ENCODE assay signal across 25 cellular contexts in the genomic region with DNA sequence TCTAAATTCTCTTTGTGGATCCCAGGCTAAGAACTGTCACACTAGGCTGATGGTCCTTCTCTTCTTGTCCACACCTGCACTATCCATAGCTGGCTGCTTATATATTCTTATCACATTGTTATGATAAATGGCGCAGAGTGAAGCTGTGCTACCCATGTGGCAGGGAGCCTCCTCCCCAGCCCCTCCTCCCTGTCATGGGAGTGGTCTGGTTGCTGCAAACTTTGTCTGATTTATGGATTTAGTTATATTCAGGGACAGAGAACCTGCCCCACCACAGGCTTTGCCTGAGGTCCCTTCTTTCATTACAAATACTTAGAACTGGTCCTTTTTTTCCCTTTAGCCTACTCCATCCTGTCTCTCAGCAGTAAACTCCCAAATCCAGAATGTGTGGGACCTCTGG. TPM values are rescaled to one million over a fixed set of nuclear protein-coding genes. Genes with fewer than 3 reads are reported as not detected.
"Had no signal": no experiment of that assay in that cellular context is flagged by ENCODE, and none has a peak within 500 bp of the region (broad histone marks: within the 10 kb centered on the region; RNA-seq: fewer than 3 reads in every experiment).

No MANE protein-coding gene starts in this region.

- H3K27ac ChIP-seq: neural progenitor cell, parathyroid adenoma, psoas muscle, spleen, testis had no signal

- H3K27me3 ChIP-seq: ascending aorta, neural progenitor cell, spleen, testis had no signal

- H3K4me1 ChIP-seq: parathyroid adenoma, psoas muscle, spleen, testis had no signal

- H3K36me3 ChIP-seq: neural progenitor cell had no signal

- H3K9me3 ChIP-seq: ascending aorta, psoas muscle, spleen, testis had no signal

- ATAC-seq: effector memory CD8-positive, alpha-beta T cell; natural killer cell; psoas muscle; right cardiac atrium; WTC11 had no signal

- DNase-seq: activated CD4-positive, alpha-beta memory T cell treated with anti-CD3 and anti-CD28 coated beads, Interleukin-2, amount 10 ng/mL, durations not matched to agents 7 days and 5 days; activated CD4-positive, alpha-beta T cell treated with anti-CD3 and anti-CD28 coated beads for 1 hour; activated CD4-positive, alpha-beta T cell treated with anti-CD3 and anti-CD28 coated beads, Interleukin-2, amount 10 ng/mL, durations not matched to agents 7 days and 5 days; activated CD8-positive, alpha-beta memory T cell treated with anti-CD3 and anti-CD28 coated beads, Interleukin-2, amount 50 U/mL, for 48 hours; activated gamma-delta T cell; activated naive CD4-positive, alpha-beta T cell treated with anti-CD3 and anti-CD28 coated beads, Interleukin-2, amount 10 ng/mL, durations not matched to agents 7 days and 5 days; activated naive CD8-positive, alpha-beta T cell treated with anti-CD3 and anti-CD28 coated beads, Interleukin-2, amount 10 ng/mL, durations not matched to agents 7 days and 5 days; activated T-cell treated with anti-CD3 and anti-CD28 coated beads, Interleukin-2, amount 50 U/mL, for 24 hours; caudate nucleus; cortex of kidney; effector memory CD8-positive, alpha-beta T cell; erythroblast; natural killer cell; occipital lobe; psoas muscle; right cardiac atrium; spleen; stimulated activated naive CD4-positive, alpha-beta T cell; T-helper 2 cell; testis had no signal

- H3K4me3 ChIP-seq: ascending aorta, neural progenitor cell, psoas muscle, spleen, testis had no signal

RNA-seq across cellular contexts. Expression of gene CD101, which starts 54.5 kb away (rescaled TPM):
- total RNA-seq: ascending aorta, fibroblast of lung had no signal
- polyA plus RNA-seq: fibroblast of lung had no signal
